18 cellular contexts compared by ENCODE assay signal in genomic region chr11:126410649-126411048, GRCh38. TPM values are rescaled to one million over a fixed set of nuclear protein-coding genes. Genes with fewer than 3 reads are reported as not detected.
DNase-seq lines count a peak whose midpoint lies in the region; ATAC-seq and TF ChIP-seq lines count a peak whose summit lies in the region.
"Had no signal": no experiment of that assay in that cellular context is flagged by ENCODE, and none has a peak within 500 bp of the region (broad histone marks: within the 10 kb centered on the region; RNA-seq: fewer than 3 reads in every experiment).

No MANE protein-coding gene starts in this region.

- no peak for TF ChIP-seq POLR2A in upper lobe of left lung (IDR thresholded peaks at IDR 0.05)

- H3K9me3 ChIP-seq in adipocyte (ENCODE audit: control insufficient read depth, low read length) (no peaks in the 10 kb centered on the region), fibroblast of lung (ENCODE audit: control insufficient read depth, insufficient read depth, low read depth, low read length) (no peaks in the 10 kb centered on the region), muscle layer of duodenum (ENCODE audit: control insufficient read depth in 1 of 2, low read length in 2 of 2) (no peaks in the 10 kb centered on the region), upper lobe of left lung (no peaks in the 10 kb centered on the region)
- H3K9me3 ChIP-seq: ovary, thoracic aorta had no signal

- peak overlapping the region; percentile 18 for H3K27ac ChIP-seq in fibroblast of lung (ENCODE audit: insufficient read depth, low read length)
- peak overlapping the region; percentile 14 for H3K27ac ChIP-seq in muscle layer of duodenum (ENCODE audit: low read length)
- peak overlapping the region in 3 of 4 donors; percentile 43 to 61 (median 61) for H3K27ac ChIP-seq in upper lobe of left lung

- no peaks in the 10 kb centered on the region for H3K27me3 ChIP-seq in adipocyte (replicated peaks; ENCODE audit: control insufficient read depth, insufficient read depth, low read length)
- no peaks in the 10 kb centered on the region for H3K27me3 ChIP-seq in fibroblast of lung (ENCODE audit: control insufficient read depth, insufficient read depth, low read length)
- H3K27me3 ChIP-seq in muscle layer of duodenum (ENCODE audit: low read depth, low read length) = no peaks in the 10 kb centered on the region
- no peaks in the 10 kb centered on the region for H3K27me3 ChIP-seq in upper lobe of left lung
- H3K27me3 ChIP-seq: ovary had no signal

- H3K9ac ChIP-seq in adipocyte (ENCODE audit: low read length) = peak overlapping the region; percentile 12
- H3K9ac ChIP-seq in fibroblast of lung (ENCODE audit: insufficient read depth, low read length) = no peak overlapping the region

- TF ChIP-seq EP300 in upper lobe of left lung (IDR thresholded peaks at IDR 0.05) = no peak

- H3K79me2 ChIP-seq in fibroblast of lung (ENCODE audit: control insufficient read depth, insufficient read depth, low read length) = no peaks in the 10 kb centered on the region

- H3K4me2 ChIP-seq in fibroblast of lung (ENCODE audit: extremely low read depth, insufficient read depth, low read length) = no peak overlapping the region

- TF ChIP-seq CTCF in fibroblast of lung (conservative IDR thresholded peaks at IDR 0.05 in 1 of 2, IDR thresholded peaks at IDR 0.05 in 1 of 2; ENCODE audit: low read depth in 1 of 2, low read length in 2 of 2) = no peak
- no peak for TF ChIP-seq CTCF in upper lobe of left lung (IDR thresholded peaks at IDR 0.05)

- DNase-seq in adipocyte (ENCODE audit: low read depth) (peak; percentile 27), fibroblast of lung (ENCODE audit: low read depth in 2 of 2) (peak in 1 of 2 donors; percentile 48), upper lobe of left lung (no peak), NCI-H146 treated with DMSO at 0.1 percent for 48 hours (lab: John Stamatoyannopoulos, UW; ENCODE audit: unreplicated experiment) (no peak), hepatic stellate cell (ENCODE audit: low spot score) (no peak), dermis blood vessel endothelial cell (no peak)
- DNase-seq: activated T-cell treated with anti-CD3 and anti-CD28 coated beads for 4 hours; CD4-positive, CD25-positive, alpha-beta regulatory T cell; EL; erythroblast; mammary epithelial cell; NCI-H1930 had no signal

- no peaks in the 10 kb centered on the region for H4K20me1 ChIP-seq in fibroblast of lung (ENCODE audit: control insufficient read depth, extremely low read depth, insufficient read depth, low read length)

- peak; percentile 11 to 41 for ATAC-seq in upper lobe of left lung (ENCODE audit: low FRiP score in 2 of 2)
- ATAC-seq: activated CD4-positive, CD25-positive, alpha-beta regulatory T cell treated with anti-CD3 and anti-CD28 coated beads, Interleukin-2, amount 50 U/mL, for 24 hours; activated naive CD4-positive, alpha-beta T cell treated with anti-CD3 and anti-CD28 coated beads, Interleukin-2, amount 50 U/mL, for 72 hours; GM12878 had no signal

- peaks cover 25% of the 10 kb centered on the region for H3K4me1 ChIP-seq in adipocyte (ENCODE audit: control insufficient read depth, insufficient read depth, low read length)
- H3K4me1 ChIP-seq in fibroblast of lung (ENCODE audit: control insufficient read depth, extremely low read depth, insufficient read depth, low read length) = peaks cover 8% of the 10 kb centered on the region
- H3K4me1 ChIP-seq in muscle layer of duodenum (ENCODE audit: control insufficient read depth in 1 of 2, insufficient read depth in 2 of 2, low read length in 2 of 2) = peaks cover 0 to 15% of the 10 kb centered on the region in 2 donors
- H3K4me1 ChIP-seq in upper lobe of left lung = peaks cover 14 to 23% (median 22%) of the 10 kb centered on the region in 4 donors

- no peak overlapping the region for H2AFZ ChIP-seq in fibroblast of lung (ENCODE audit: low read length)

- WGBS in upper lobe of left lung, 2 donors = 60 to 69% methylated on average over 6 of the region's 6 CpGs

- H3K36me3 ChIP-seq in adipocyte (ENCODE audit: control insufficient read depth, insufficient read depth, low read length, severe bottlenecking) (peaks cover 50% of the 10 kb centered on the region), fibroblast of lung (ENCODE audit: control insufficient read depth, insufficient read depth, low read length) (peaks cover 3% of the 10 kb centered on the region), muscle layer of duodenum (ENCODE audit: control insufficient read depth in 1 of 2, insufficient read depth in 2 of 2, low read length in 2 of 2) (peaks cover 0 to 36% of the 10 kb centered on the region in 2 donors), upper lobe of left lung (peaks cover 0 to 24% (median 16%) of the 10 kb centered on the region in 4 donors)
- H3K36me3 ChIP-seq: ovary had no signal

- H3K4me3 ChIP-seq in adipocyte (ENCODE audit: low read length) (no peak overlapping the region), fibroblast of lung (replicated peaks in 1 of 4; ENCODE audit: control extremely low read depth in 1 of 4, insufficient read depth in 1 of 4, low read depth in 3 of 4, low read length in 4 of 4) (no peak overlapping the region), muscle layer of duodenum (ENCODE audit: low read depth in 1 of 2, low read length in 2 of 2) (no peak overlapping the region), upper lobe of left lung (no peak overlapping the region)
- H3K4me3 ChIP-seq: GM12878, ovary, thoracic aorta had no signal

RNA-seq across cellular contexts. Expression of gene ST3GAL4, which starts 55.2 kb away (rescaled TPM):
- 25.2 and 36.8 TPM in 2 replicates for total RNA-seq in fibroblast of lung
- polyA plus RNA-seq in fibroblast of lung = 16.7 and 24.8 TPM in 2 replicates
- polyA plus RNA-seq in fibroblast of lung (2012) = 14.7 and 23.5 TPM in 2 replicates
- 25.7 and 55.7 TPM in 2 replicates for polyA minus RNA-seq in fibroblast of lung (ENCODE audit: low replicate concordance)
- total RNA-seq in upper lobe of left lung = 10 to 100 TPM; 20.6 to 47.9 (median 34.0) TPM
- total RNA-seq in dermis blood vessel endothelial cell = 15.8 and 16.1 TPM in 2 replicates
